Comparison of ENCODE assay signal across 1 cellular context in the genomic region with DNA sequence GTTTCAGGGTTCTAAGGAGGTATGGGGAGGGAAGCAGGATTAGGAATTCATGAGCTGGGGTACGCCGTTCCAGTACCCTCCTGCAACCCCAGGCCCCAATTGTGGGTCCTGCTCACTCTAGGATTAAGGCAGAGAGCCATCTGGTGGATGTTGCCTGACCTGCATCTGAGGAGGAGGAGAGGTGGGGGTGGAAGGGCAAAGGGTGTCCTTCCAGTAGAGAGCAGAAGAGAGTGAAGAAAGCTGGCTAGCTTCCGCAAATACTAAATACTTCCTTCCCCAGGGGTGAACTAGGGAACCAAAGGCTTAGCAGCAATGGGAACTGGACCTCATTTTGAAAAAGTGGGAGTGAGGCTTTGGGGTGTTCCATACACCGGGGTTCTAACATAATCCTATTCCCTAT.
TF ChIP-seq lines count a peak whose summit lies in the region.

No MANE protein-coding gene starts in this region.

TF ChIP-seq in Ishikawa, 13 proteins besides CTCF, POLR2A, EP300 and RAD21 (continued from another document):
- TF ChIP-seq CEBPB (IDR thresholded peaks at IDR 0.05): no peak
